13 cellular contexts compared by ENCODE assay signal in genomic region chr10:3332732-3333131, GRCh38.
DNase-seq lines count a peak whose midpoint lies in the region; ATAC-seq and TF ChIP-seq lines count a peak whose summit lies in the region.
"Had no signal": no experiment of that assay in that cellular context is flagged by ENCODE, and none has a peak within 500 bp of the region (broad histone marks: within the 10 kb centered on the region; RNA-seq: fewer than 3 reads in every experiment).

No MANE protein-coding gene starts in this region.

- H2BK120ac ChIP-seq in IMR-90 (ENCODE audit: low read depth, low read length): no peak overlapping the region

- no peak overlapping the region for H2AK9ac ChIP-seq in IMR-90 (replicated peaks; ENCODE audit: low read depth, low read length, poor library complexity)

- no peaks in the 10 kb centered on the region for H3K27me3 ChIP-seq in GM23338 (ENCODE audit: insufficient read depth)
- H3K27me3 ChIP-seq in IMR-90 (ENCODE audit: control insufficient read depth, insufficient read depth, low read length): no peaks in the 10 kb centered on the region
- H3K27me3 ChIP-seq in endodermal cell (ENCODE audit: control insufficient read depth, insufficient read depth, low read length, poor library complexity, severe bottlenecking): no peaks in the 10 kb centered on the region
- no peaks in the 10 kb centered on the region for H3K27me3 ChIP-seq in neural progenitor cell

- no peak for TF ChIP-seq RAD21 in IMR-90 (IDR thresholded peaks at IDR 0.05; ENCODE audit: low read length)

- TF ChIP-seq POLR2A in IMR-90 (IDR thresholded peaks at IDR 0.05; ENCODE audit: low read depth, low read length): no peak

- 0 out of 2 replicates have a peak, but pooled peaks cover 3% of the 10 kb centered on the region for H3K4me1 ChIP-seq in GM23338 (ENCODE audit: insufficient read depth)
- H3K4me1 ChIP-seq in IMR-90 (ENCODE audit: control insufficient read depth, insufficient read depth, low read length): peaks cover 6% of the 10 kb centered on the region; the same call in 1 of the 2 replicates
- peaks cover 13% of the 10 kb centered on the region for H3K4me1 ChIP-seq in endodermal cell (ENCODE audit: control insufficient read depth, insufficient read depth, low read length)
- H3K4me1 ChIP-seq in neural progenitor cell: peaks cover 36% of the 10 kb centered on the region

- H3K56ac ChIP-seq in IMR-90 (ENCODE audit: extremely low read depth, insufficient read depth, low read length): no peak overlapping the region

- ATAC-seq in GM23338 (peak; percentile 52; the same call in 2 of the 3 replicates), IMR-90 (ENCODE audit: low read depth) (no peak), GM21528 (IDR thresholded peaks at IDR 0.05; ENCODE audit: low FRiP score, unreplicated experiment) (no peak), HG03520 (IDR thresholded peaks at IDR 0.05; ENCODE audit: unreplicated experiment) (no peak)
- ATAC-seq: GM12878, HepG2 had no signal

- no peak overlapping the region for H4K5ac ChIP-seq in IMR-90 (ENCODE audit: low read depth, low read length)

- H3K9me1 ChIP-seq in IMR-90 (ENCODE audit: insufficient read depth, low read length): peaks cover 3% of the 10 kb centered on the region; the same call in 1 of the 2 replicates

- no peak for DNase-seq in GM23338 (ENCODE audit: low spot score)
- DNase-seq in IMR-90: no peak
- peak; percentile 38 for DNase-seq in endodermal cell
- peak; percentile 20 for DNase-seq in neural progenitor cell (ENCODE audit: low spot score)
- no peak for DNase-seq in glutamatergic neuron
- DNase-seq: ACHN; CD4-positive, alpha-beta memory T cell; DMS79 had no signal

- no peak overlapping the region for H2BK15ac ChIP-seq in IMR-90 (ENCODE audit: low read depth, low read length)

- H3K4me3 Mint-ChIP-seq in GM23338 (no peak overlapping the region), endodermal cell (no peak overlapping the region), neural progenitor cell (no peak overlapping the region), glutamatergic neuron (ENCODE audit: unreplicated experiment) (no peak overlapping the region)
- H3K4me3 Mint-ChIP-seq: CD4-positive, alpha-beta memory T cell had no signal

- intact Hi-C loops in IMR-90 (cut with micrococcal nuclease): no loop called here

- H3K9ac ChIP-seq in IMR-90 (ENCODE audit: low read depth, low read length): no peak overlapping the region
- no peak overlapping the region for H3K9ac ChIP-seq in endodermal cell (ENCODE audit: extremely low read depth, low read length, poor library complexity, severe bottlenecking)
- H3K9ac ChIP-seq in neural progenitor cell: no peak overlapping the region

- H2BK20ac ChIP-seq in IMR-90 (ENCODE audit: low read depth, low read length): 0 out of 2 replicates have a peak overlapping the region, but pooled peaks have one; percentile 31

- H3K9me3 Mint-ChIP-seq in GM23338 (no peaks in the 10 kb centered on the region), endodermal cell (no peaks in the 10 kb centered on the region), neural progenitor cell (peaks cover 3% of the 10 kb centered on the region), glutamatergic neuron (ENCODE audit: unreplicated experiment) (no peaks in the 10 kb centered on the region)
- H3K9me3 Mint-ChIP-seq: CD4-positive, alpha-beta memory T cell had no signal

- H4K20me1 ChIP-seq in GM23338 (replicated peaks; ENCODE audit: insufficient read depth): no peaks in the 10 kb centered on the region
- H4K20me1 ChIP-seq in IMR-90 (ENCODE audit: insufficient read depth, low read length): no peaks in the 10 kb centered on the region
- H4K20me1 ChIP-seq in neural progenitor cell (ENCODE audit: low read depth): no peaks in the 10 kb centered on the region

- H3K79me2 ChIP-seq in GM23338 (replicated peaks; ENCODE audit: insufficient read depth) (no peaks in the 10 kb centered on the region), neural progenitor cell (ENCODE audit: low read depth) (no peaks in the 10 kb centered on the region)

- H3K27ac Mint-ChIP-seq in GM23338: no peak overlapping the region; the same call in 1 of the 2 replicates
- peak overlapping the region; percentile 95 for H3K27ac Mint-ChIP-seq in endodermal cell
- H3K27ac Mint-ChIP-seq in neural progenitor cell: no peak overlapping the region
- H3K27ac Mint-ChIP-seq in glutamatergic neuron (ENCODE audit: unreplicated experiment): no peak overlapping the region

- no peak overlapping the region for H3K18ac ChIP-seq in IMR-90 (ENCODE audit: low read depth, low read length)

- H3K27ac ChIP-seq in GM23338 (ENCODE audit: low read depth) (no peak overlapping the region), IMR-90 (ENCODE audit: insufficient read depth, low read length) (no peak overlapping the region), endodermal cell (ENCODE audit: low read depth, low read length) (no peak overlapping the region), neural progenitor cell (peak overlapping the region; percentile 70)
- H3K27ac ChIP-seq: C4-2B had no signal

- H3K36me3 Mint-ChIP-seq in GM23338 (ENCODE audit: low read depth): no peaks in the 10 kb centered on the region
- H3K36me3 Mint-ChIP-seq in endodermal cell (ENCODE audit: low read depth): no peaks in the 10 kb centered on the region
- no peaks in the 10 kb centered on the region for H3K36me3 Mint-ChIP-seq in neural progenitor cell
- H3K36me3 Mint-ChIP-seq in glutamatergic neuron (ENCODE audit: unreplicated experiment): no peaks in the 10 kb centered on the region
- H3K36me3 Mint-ChIP-seq: CD4-positive, alpha-beta memory T cell had no signal

- H3K9me3 ChIP-seq in IMR-90 (ENCODE audit: control insufficient read depth, insufficient read depth, low read length): no peaks in the 10 kb centered on the region
- no peaks in the 10 kb centered on the region for H3K9me3 ChIP-seq in endodermal cell (ENCODE audit: control insufficient read depth, low read length)
- no peaks in the 10 kb centered on the region for H3K9me3 ChIP-seq in neural progenitor cell (ENCODE audit: low read depth)

- POLR2A ChIA-PET in IMR-90 (lab: Charles Lee; ENCODE audit: unreplicated experiment): no interaction called here

- H3K79me1 ChIP-seq in IMR-90 (ENCODE audit: low read depth in 1 of 2, low read length in 2 of 2): no peaks in the 10 kb centered on the region

- H4K91ac ChIP-seq in IMR-90 (ENCODE audit: insufficient read depth, low read depth, low read length): no peak overlapping the region

- in situ Hi-C loops in IMR-90 (cut with MboI; ENCODE audit: low sequenced_read_pairs): no loop called here

- no peak overlapping the region for H3K23ac ChIP-seq in IMR-90 (ENCODE audit: low read depth, low read length)

- TF ChIP-seq CTCF in GM23338 (conservative IDR thresholded peaks at IDR 0.05; ENCODE audit: low read depth in 2 of 2) (no peak; a peak in 1 of 4 replicates), IMR-90 (conservative IDR thresholded peaks at IDR 0.05; ENCODE audit: low read depth, low read length) (no peak), endodermal cell (conservative IDR thresholded peaks at IDR 0.05) (peak; percentile 35), neural progenitor cell (IDR thresholded peaks at IDR 0.05) (peak; percentile 11), glutamatergic neuron (IDR thresholded peaks at IDR 0.05; ENCODE audit: partially characterized antibody, unreplicated experiment) (no peak)

- H3K4ac ChIP-seq in IMR-90 (ENCODE audit: low read depth, low read length): no peak overlapping the region

- no peaks in the 10 kb centered on the region for H3K36me3 ChIP-seq in GM23338 (ENCODE audit: insufficient read depth)
- no peaks in the 10 kb centered on the region for H3K36me3 ChIP-seq in IMR-90 (ENCODE audit: control insufficient read depth, insufficient read depth, low read length)
- H3K36me3 ChIP-seq in endodermal cell (ENCODE audit: control insufficient read depth, insufficient read depth, low read length): no peaks in the 10 kb centered on the region
- H3K36me3 ChIP-seq in neural progenitor cell: no peaks in the 10 kb centered on the region

- no CpG with 5 or more reads among the region's 7 CpGs for WGBS in IMR-90 (ENCODE audit: extremely low coverage in 2 of 2, insufficient read length in 1 of 2), 2 experiments
- 74 to 87% methylated on average over 5 to 7 of the region's 7 CpGs for WGBS in endodermal cell (ENCODE audit: insufficient coverage in 1 of 2, insufficient read length in 1 of 2), 2 experiments

- H3K4me1 Mint-ChIP-seq in GM23338: peaks cover 30% of the 10 kb centered on the region
- peaks cover 62% of the 10 kb centered on the region for H3K4me1 Mint-ChIP-seq in endodermal cell
- peaks cover 31% of the 10 kb centered on the region for H3K4me1 Mint-ChIP-seq in neural progenitor cell
- peaks cover 12% of the 10 kb centered on the region for H3K4me1 Mint-ChIP-seq in glutamatergic neuron (ENCODE audit: low read depth, unreplicated experiment)
- H3K4me1 Mint-ChIP-seq: CD4-positive, alpha-beta memory T cell had no signal

- H3F3A ChIP-seq in GM23338 (replicated peaks; ENCODE audit: low read depth): no peaks in the 10 kb centered on the region
- peaks cover 15% of the 10 kb centered on the region for H3F3A ChIP-seq in neural progenitor cell (ENCODE audit: low read depth)

- BruUV-seq in IMR-90 (replicated peaks; lab: Mats Ljungman, UMichigan): no TSS peak

- H2AFZ ChIP-seq in GM23338 (peak overlapping the region; percentile 78), IMR-90 (replicated peaks; ENCODE audit: low read length, poor library complexity) (no peak overlapping the region), neural progenitor cell (replicated peaks) (no peak overlapping the region)

- no peak overlapping the region for H3K14ac ChIP-seq in IMR-90 (replicated peaks; ENCODE audit: low read depth, low read length)

- dilution Hi-C loops in IMR-90 (cut with HindIII; ENCODE audit: low sequenced_read_pairs, unreplicated experiment): no loop called here

- CTCF ChIA-PET in IMR-90 (lab: Yijun Ruan, JAX): no interaction called here

- peaks cover 2% of the 10 kb centered on the region for H3K27me3 Mint-ChIP-seq in GM23338 (ENCODE audit: insufficient read depth, low read depth, poor library complexity)
- H3K27me3 Mint-ChIP-seq in endodermal cell (ENCODE audit: insufficient read depth): no peaks in the 10 kb centered on the region
- no peaks in the 10 kb centered on the region for H3K27me3 Mint-ChIP-seq in neural progenitor cell (ENCODE audit: insufficient read depth, low read depth)
- no peaks in the 10 kb centered on the region for H3K27me3 Mint-ChIP-seq in glutamatergic neuron (ENCODE audit: unreplicated experiment)

- H3K4me2 ChIP-seq in GM23338 (no peak overlapping the region), IMR-90 (ENCODE audit: low read depth, low read length) (no peak overlapping the region), neural progenitor cell (peak overlapping the region; percentile 66)

- no peak overlapping the region for H4K8ac ChIP-seq in IMR-90 (ENCODE audit: low read depth in 2 of 2, low read length in 2 of 2)

- H3K9me2 ChIP-seq in GM23338 (ENCODE audit: insufficient read depth): no peaks in the 10 kb centered on the region

- no peak overlapping the region for H2BK5ac ChIP-seq in IMR-90 (ENCODE audit: low read depth, low read length, poor library complexity, severe bottlenecking)

- H3K4me3 ChIP-seq in GM23338: no peak overlapping the region
- no peak overlapping the region for H3K4me3 ChIP-seq in IMR-90 (ENCODE audit: insufficient read depth, low read depth, low read length)
- H3K4me3 ChIP-seq in endodermal cell (ENCODE audit: low read length): peak overlapping the region; percentile 2
- H3K4me3 ChIP-seq in neural progenitor cell: no peak overlapping the region
- H3K4me3 ChIP-seq: GM12878 had no signal

- no peak overlapping the region for H2AK5ac ChIP-seq in IMR-90 (ENCODE audit: low read depth, low read length)

Comparison
In these comparisons a context has a peak if more than half of its experiments do, and no peak if none do; other contexts are left out.
1. DNase-seq: peak in endodermal cell (single experiment) and neural progenitor cell (single experiment); none in GM23338 (single experiment), IMR-90 (single experiment) and glutamatergic neuron (single experiment).
2. CTCF ChIP-seq: peak in endodermal cell (single experiment) and neural progenitor cell (single experiment); none in GM23338 (0 of 2), IMR-90 (single experiment) and glutamatergic neuron (single experiment).